In the genomic region with DNA sequence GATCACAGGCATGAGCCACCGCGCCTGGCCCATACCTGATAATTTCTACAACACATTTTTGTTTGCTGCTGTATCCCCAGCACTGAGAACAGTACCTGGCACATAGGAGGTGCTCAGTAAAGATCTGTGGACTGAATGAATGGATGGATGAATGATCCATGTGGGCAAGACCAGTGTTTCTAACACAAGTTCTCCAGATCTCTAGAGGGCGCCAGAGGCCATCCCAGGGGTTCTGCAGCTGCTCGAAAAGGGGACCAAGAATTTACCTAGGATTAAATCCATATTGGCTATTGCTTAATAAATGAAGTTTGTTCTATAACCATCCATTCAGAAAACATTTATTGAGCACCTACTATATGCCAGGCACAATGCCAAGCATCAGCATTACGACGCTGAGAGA, we compare ENCODE assay signal across 9 cellular contexts.
DNase-seq lines count a peak whose midpoint lies in the region; ATAC-seq and TF ChIP-seq lines count a peak whose summit lies in the region.
"Had no signal": no experiment of that assay in that cellular context is flagged by ENCODE, and none has a peak within 500 bp of the region (broad histone marks: within the 10 kb centered on the region; RNA-seq: fewer than 3 reads in every experiment).

No MANE protein-coding gene starts in this region.

- POLR2A ChIA-PET in activated CD8-positive, alpha-beta T cell treated with anti-CD3 and anti-CD28 coated beads for 36 hours (lab: Charles Lee) = no interaction called here
- POLR2A ChIA-PET in activated CD8-positive, alpha-beta T cell treated with anti-CD3 and anti-CD28 coated beads, Interleukin-2, amount 10 ng/mL, durations not matched to agents 7 days and 5 days (lab: Charles Lee) = no interaction called here

- intact Hi-C loops in activated CD8-positive, alpha-beta T cell treated with anti-CD3 and anti-CD28 coated beads for 36 hours (cut with micrococcal nuclease) = loop anchor here (10.0 kb wide), 1 partner anchor 182 kb away; a partner anchor contains a TSS

- CTCF ChIA-PET in activated CD8-positive, alpha-beta T cell treated with anti-CD3 and anti-CD28 coated beads for 36 hours (lab: Charles Lee) = interaction anchor here (0.7 to 1.6 kb wide), 5 partner anchors 8 to 312 kb away, joined by 3 to 6 read pairs (median 3); no protein-coding TSS in a partner anchor
- CTCF ChIA-PET in activated CD8-positive, alpha-beta T cell treated with anti-CD3 and anti-CD28 coated beads, Interleukin-2, amount 10 ng/mL, durations not matched to agents 7 days and 5 days (lab: Charles Lee) = interaction anchor here (1.2 kb wide), 1 partner anchor 178 kb away, joined by 4 read pairs; no protein-coding TSS in a partner anchor

- WGBS in suprapubic skin = 17% methylated on average over 6 of the region's 6 CpGs

- peaks cover 4% of the 10 kb centered on the region for H3K4me1 ChIP-seq in suprapubic skin
- H3K4me1 ChIP-seq: psoas muscle had no signal

- H3K36me3 Mint-ChIP-seq in activated CD8-positive, alpha-beta T cell treated with anti-CD3 and anti-CD28 coated beads for 36 hours (ENCODE audit: low read depth) = no peaks in the 10 kb centered on the region
- H3K36me3 Mint-ChIP-seq in activated CD8-positive, alpha-beta T cell treated with anti-CD3 and anti-CD28 coated beads, Interleukin-2, amount 10 ng/mL, durations not matched to agents 7 days and 5 days (ENCODE audit: low read depth) = no peaks in the 10 kb centered on the region

- no peak for TF ChIP-seq CTCF in activated CD8-positive, alpha-beta T cell treated with anti-CD3 and anti-CD28 coated beads for 36 hours (IDR thresholded peaks at IDR 0.05)
- TF ChIP-seq CTCF in suprapubic skin (IDR thresholded peaks at IDR 0.05) = peak; percentile 13 to 40

- H3K4me3 ChIP-seq in suprapubic skin = no peak overlapping the region
- H3K4me3 ChIP-seq: psoas muscle had no signal

- no peaks in the 10 kb centered on the region for H3K36me3 ChIP-seq in suprapubic skin

- DNase-seq in activated CD8-positive, alpha-beta T cell treated with anti-CD3 and anti-CD28 coated beads for 36 hours = peak; percentile 49
- no peak for DNase-seq in activated CD8-positive, alpha-beta T cell treated with anti-CD3 and anti-CD28 coated beads, Interleukin-2, amount 10 ng/mL, durations not matched to agents 7 days and 5 days
- DNase-seq in LoVo (ENCODE audit: low spot score) = peak; percentile 11
- peak; percentile 72 for DNase-seq in RPMI8226
- DNase-seq in glomerular visceral epithelial cell (ENCODE audit: extremely low spot score) = peak; percentile 6
- peak in 1 of 2 donors; percentile 60 for DNase-seq in suprapubic skin (ENCODE audit: low spot score in 2 of 2)

- peaks cover 11% of the 10 kb centered on the region for H3K27me3 Mint-ChIP-seq in activated CD8-positive, alpha-beta T cell treated with anti-CD3 and anti-CD28 coated beads for 36 hours
- no peaks in the 10 kb centered on the region for H3K27me3 Mint-ChIP-seq in activated CD8-positive, alpha-beta T cell treated with anti-CD3 and anti-CD28 coated beads, Interleukin-2, amount 10 ng/mL, durations not matched to agents 7 days and 5 days (ENCODE audit: low read depth)

- H3K4me3 Mint-ChIP-seq in activated CD8-positive, alpha-beta T cell treated with anti-CD3 and anti-CD28 coated beads for 36 hours = no peak overlapping the region
- no peak overlapping the region for H3K4me3 Mint-ChIP-seq in activated CD8-positive, alpha-beta T cell treated with anti-CD3 and anti-CD28 coated beads, Interleukin-2, amount 10 ng/mL, durations not matched to agents 7 days and 5 days

- peaks cover 76% of the 10 kb centered on the region for H3K27me3 ChIP-seq in suprapubic skin

- TF ChIP-seq EP300 in suprapubic skin (IDR thresholded peaks at IDR 0.05) = no peak

- H3K27ac Mint-ChIP-seq in activated CD8-positive, alpha-beta T cell treated with anti-CD3 and anti-CD28 coated beads for 36 hours = no peak overlapping the region
- no peak overlapping the region for H3K27ac Mint-ChIP-seq in activated CD8-positive, alpha-beta T cell treated with anti-CD3 and anti-CD28 coated beads, Interleukin-2, amount 10 ng/mL, durations not matched to agents 7 days and 5 days

- H3K4me1 Mint-ChIP-seq in activated CD8-positive, alpha-beta T cell treated with anti-CD3 and anti-CD28 coated beads for 36 hours (ENCODE audit: low read depth) = no peaks in the 10 kb centered on the region
- no peaks in the 10 kb centered on the region for H3K4me1 Mint-ChIP-seq in activated CD8-positive, alpha-beta T cell treated with anti-CD3 and anti-CD28 coated beads, Interleukin-2, amount 10 ng/mL, durations not matched to agents 7 days and 5 days (ENCODE audit: low read depth)

- no peak for ATAC-seq in activated CD8-positive, alpha-beta T cell treated with anti-CD3 and anti-CD28 coated beads for 36 hours
- ATAC-seq in activated CD8-positive, alpha-beta T cell treated with anti-CD3 and anti-CD28 coated beads, Interleukin-2, amount 10 ng/mL, durations not matched to agents 7 days and 5 days = no peak
- no peak for ATAC-seq in GM18517 (IDR thresholded peaks at IDR 0.05; ENCODE audit: unreplicated experiment)
- ATAC-seq in HG02938 (IDR thresholded peaks at IDR 0.05; ENCODE audit: unreplicated experiment) = no peak
- ATAC-seq: psoas muscle had no signal

- no peak overlapping the region for H3K27ac ChIP-seq in suprapubic skin
- H3K27ac ChIP-seq: psoas muscle had no signal

- H3K9me3 Mint-ChIP-seq in activated CD8-positive, alpha-beta T cell treated with anti-CD3 and anti-CD28 coated beads for 36 hours = no peaks in the 10 kb centered on the region
- no peaks in the 10 kb centered on the region for H3K9me3 Mint-ChIP-seq in activated CD8-positive, alpha-beta T cell treated with anti-CD3 and anti-CD28 coated beads, Interleukin-2, amount 10 ng/mL, durations not matched to agents 7 days and 5 days (ENCODE audit: insufficient read depth)

- no peak for TF ChIP-seq POLR2A in suprapubic skin (IDR thresholded peaks at IDR 0.05)

- no peaks in the 10 kb centered on the region for H3K9me3 ChIP-seq in suprapubic skin
- H3K9me3 ChIP-seq: psoas muscle had no signal
